In the genomic region with DNA sequence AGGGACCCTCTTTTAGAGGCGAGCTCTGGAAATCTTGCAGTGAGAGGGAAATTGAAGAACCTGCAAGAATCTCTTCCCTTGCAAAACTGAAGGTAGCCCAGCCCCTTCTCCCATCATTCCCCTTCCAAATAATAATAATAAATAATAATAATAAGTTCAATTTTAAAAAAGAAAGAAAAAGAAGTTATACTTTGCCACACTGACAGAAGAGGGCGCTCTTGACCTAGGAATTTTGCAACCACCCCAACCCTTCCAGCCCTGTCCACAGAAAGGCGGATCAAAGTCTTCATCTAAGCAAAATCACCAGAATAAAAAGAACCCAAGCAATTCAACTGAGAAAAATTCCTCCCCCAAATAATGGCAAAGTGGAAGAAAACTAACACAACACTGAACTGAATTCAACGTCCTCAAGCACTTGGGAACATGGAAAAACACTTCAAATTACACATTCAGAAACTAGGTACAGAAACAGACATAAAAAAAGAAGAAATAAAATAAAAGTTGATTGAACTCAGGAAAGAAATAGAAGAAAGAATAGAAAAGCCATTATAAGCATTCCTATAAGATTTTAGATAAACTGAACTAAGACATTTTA, we compare ENCODE assay signal across 8 cellular contexts.
DNase-seq lines count a peak whose midpoint lies in the region; ATAC-seq and TF ChIP-seq lines count a peak whose summit lies in the region.

No MANE protein-coding gene starts in this region.

- peaks cover 18% of the 10 kb centered on the region for H3K4me1 Mint-ChIP-seq in HFFc6 (ENCODE audit: low read depth)

- TF ChIP-seq CTCF in HFFc6 (IDR thresholded peaks at IDR 0.05) = peak; percentile 90
- peak in 2 of 3 donors; percentile 33 to 43 for TF ChIP-seq CTCF in ovary (IDR thresholded peaks at IDR 0.05)

- H3K36me3 ChIP-seq in ovary = no peaks in the 10 kb centered on the region

- 29 to 38% (median 37%) methylated on average over 4 of the region's 4 CpGs for WGBS in ovary, 3 donors

- no peak overlapping the region for H3K27ac ChIP-seq in ovary

- no peaks in the 10 kb centered on the region for H3K27me3 ChIP-seq in ovary

- no peak overlapping the region for H3K4me3 Mint-ChIP-seq in HFFc6

- peaks cover 9% of the 10 kb centered on the region; the same call in 1 of the 2 replicates for H3K36me3 Mint-ChIP-seq in HFFc6 (ENCODE audit: low read depth)

- no peaks in the 10 kb centered on the region for H3K4me1 ChIP-seq in ovary (ENCODE audit: insufficient read depth)

- intact Hi-C loops in ovary (cut with DNase I) = loop anchor here in 1 of 4 donors (10.0 kb wide), 1 partner anchor 243 kb away; no protein-coding TSS in a partner anchor

- H3K27ac Mint-ChIP-seq in HFFc6 = no peak overlapping the region

- H3K9me3 ChIP-seq in ovary = no peaks in the 10 kb centered on the region

- H3K9me3 Mint-ChIP-seq in HFFc6 = peaks cover 5% of the 10 kb centered on the region

- no peak for ATAC-seq in HG03442 (IDR thresholded peaks at IDR 0.05; ENCODE audit: unreplicated experiment)

- peaks cover 4% of the 10 kb centered on the region for H3K27me3 Mint-ChIP-seq in HFFc6 (ENCODE audit: insufficient read depth)

- TF ChIP-seq POLR2A in ovary (IDR thresholded peaks at IDR 0.05) = no peak

- DNase-seq in CMK (ENCODE audit: low read depth) = peak; percentile 29
- peak; percentile 63 for DNase-seq in HFFc6
- peak; percentile 43 for DNase-seq in NOMO-1 treated with dmso at 0.1 percent for 144 hours (lab: John Stamatoyannopoulos, UW; ENCODE audit: unreplicated experiment)
- peak; percentile 48 for DNase-seq in activated CD8-positive, alpha-beta memory T cell treated with anti-CD3 and anti-CD28 coated beads, Interleukin-2, amount 50 U/mL, for 4 hours
- DNase-seq in fibroblast of peridontal ligament (ENCODE audit: extremely low read depth) = peak; percentile 86
- DNase-seq in ovary = peak in 3 of 5 donors; percentile 33 to 60 (median 44)
- no peak for DNase-seq in GOT3 (lab: John Stamatoyannopoulos, UW)

- TF ChIP-seq EP300 in ovary (IDR thresholded peaks at IDR 0.05) = no peak

- H3K4me3 ChIP-seq in ovary = no peak overlapping the region
